In genomic region chr4:76543378-76543777, GRCh38 we compare ENCODE assay signal across 28 cellular contexts.
"Had no signal": no experiment of that assay in that cellular context is flagged by ENCODE, and none has a peak within 500 bp of the region (broad histone marks: within the 10 kb centered on the region; RNA-seq: fewer than 3 reads in every experiment).

No MANE protein-coding gene starts in this region.

- H3K27ac ChIP-seq: colonic mucosa, epithelial cell of prostate, esophagus squamous epithelium, gastrocnemius medialis, heart right ventricle, lower lobe of right lung had no signal

- H3K36me3 ChIP-seq: colonic mucosa, esophagus squamous epithelium, gastrocnemius medialis, heart right ventricle, lower lobe of right lung had no signal

- ATAC-seq: effector memory CD8-positive, alpha-beta T cell; esophagus mucosa; gastrocnemius medialis; heart right ventricle; left colon; left lobe of liver; left ventricle myocardium superior; lower lobe of right lung; naive thymus-derived CD4-positive, alpha-beta T cell had no signal

- H3K4me3 ChIP-seq: colonic mucosa, esophagus squamous epithelium, gastrocnemius medialis, heart right ventricle, lower lobe of right lung had no signal

- H3K27me3 ChIP-seq: colonic mucosa, esophagus squamous epithelium, gastrocnemius medialis, heart right ventricle had no signal

- FAIRE-seq: endometrium, islet of Langerhans, kidney had no signal

- H3K9me3 ChIP-seq: colonic mucosa, esophagus squamous epithelium, gastrocnemius medialis, lower lobe of right lung had no signal

- H3K4me1 ChIP-seq: colonic mucosa, gastrocnemius medialis had no signal

- DNase-seq: colonic mucosa; cortex of kidney; effector CD8-positive, alpha-beta T cell; effector memory CD8-positive, alpha-beta T cell; endodermal cell; erythroblast; esophagus squamous epithelium; foreskin fibroblast; foreskin melanocyte; gastrocnemius medialis; glutamatergic neuron; head of caudate nucleus; heart right ventricle; hippocampal formation; kidney; kidney glomerular epithelial cell; left colon; left ventricle myocardium superior; lower lobe of right lung; mesendoderm; midbrain; naive thymus-derived CD4-positive, alpha-beta T cell; natural killer cell had no signal
